Comparison of ENCODE assay signal across 16 cellular contexts in the genomic region with DNA sequence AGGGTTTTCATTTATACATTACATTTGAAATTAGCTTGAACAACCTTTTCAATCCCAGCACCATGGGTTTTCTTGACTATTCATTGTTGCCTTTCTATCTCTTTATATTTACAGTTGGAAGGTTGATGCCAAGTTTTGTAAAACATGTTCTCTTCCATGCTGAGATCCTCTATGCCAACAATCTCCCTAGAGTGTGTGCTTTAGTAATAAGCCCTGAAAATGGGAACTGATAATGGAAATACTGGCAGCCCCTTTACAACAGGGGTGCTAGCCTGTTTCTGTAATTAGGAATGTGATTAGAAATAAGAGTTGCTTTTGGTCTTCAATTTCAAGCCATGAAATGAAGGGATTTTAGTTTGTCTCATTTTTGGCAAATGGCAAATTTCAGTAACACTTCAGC.
DNase-seq lines count a peak whose midpoint lies in the region; ATAC-seq and FAIRE-seq lines count a peak whose summit lies in the region.
"Had no signal": no experiment of that assay in that cellular context is flagged by ENCODE, and none has a peak within 500 bp of the region (broad histone marks: within the 10 kb centered on the region; RNA-seq: fewer than 3 reads in every experiment).

No MANE protein-coding gene starts in this region.

- no peaks in the 10 kb centered on the region for H3K36me3 ChIP-seq in BLaER1 treated with 17β-estradiol and CSF1 and Interleukin-3, amounts not matched to agents 10 nM and 100 nM
- no peaks in the 10 kb centered on the region for H3K36me3 ChIP-seq in small intestine (ENCODE audit: control insufficient read depth in 2 of 2, insufficient read depth in 2 of 2, low read length in 2 of 2)
- H3K36me3 ChIP-seq: HAP-1 had no signal

- no peaks in the 10 kb centered on the region for H3K9me3 ChIP-seq in BLaER1 treated with 17β-estradiol and CSF1 and Interleukin-3, amounts not matched to agents 10 nM and 100 nM (replicated peaks in 1 of 11)
- H3K9me3 ChIP-seq in small intestine (ENCODE audit: control insufficient read depth, low read depth), result no peaks in the 10 kb centered on the region
- H3K9me3 ChIP-seq: HAP-1 had no signal

- H3K27ac ChIP-seq in BLaER1 treated with 17β-estradiol and CSF1 and Interleukin-3, amounts not matched to agents 10 nM and 100 nM, result no peak overlapping the region
- H3K27ac ChIP-seq in small intestine (ENCODE audit: low read depth in 1 of 2, low read length in 1 of 2), result no peak overlapping the region

- H3K9ac ChIP-seq in BLaER1 treated with 17β-estradiol and CSF1 and Interleukin-3, amounts not matched to agents 10 nM and 100 nM, result no peak overlapping the region

- no peaks in the 10 kb centered on the region for H3K27me3 ChIP-seq in BLaER1 treated with 17β-estradiol and CSF1 and Interleukin-3, amounts not matched to agents 10 nM and 100 nM
- H3K27me3 ChIP-seq in small intestine (ENCODE audit: control insufficient read depth in 2 of 2, insufficient read depth in 2 of 2, low read length in 2 of 2), result no peaks in the 10 kb centered on the region

- no peak overlapping the region for H3K4me3 ChIP-seq in BLaER1 treated with 17β-estradiol and CSF1 and Interleukin-3, amounts not matched to agents 10 nM and 100 nM
- no peak overlapping the region for H3K4me3 ChIP-seq in small intestine (ENCODE audit: low read depth in 1 of 2, low read length in 2 of 2)
- H3K4me3 ChIP-seq: HAP-1 had no signal

- no peak for FAIRE-seq in small intestine (lab: Jason Lieb, UNC)

- H3K4me1 ChIP-seq in BLaER1 treated with 17β-estradiol and CSF1 and Interleukin-3, amounts not matched to agents 10 nM and 100 nM, result peaks cover 8 to 22% (median 17%) of the 10 kb centered on the region in 10 experiments; a peak in 19 of 20 replicates
- no peaks in the 10 kb centered on the region for H3K4me1 ChIP-seq in small intestine (ENCODE audit: control insufficient read depth in 2 of 2, insufficient read depth in 1 of 2, low read depth in 1 of 2, low read length in 1 of 2)
- H3K4me1 ChIP-seq: HAP-1 had no signal

- ATAC-seq in HG02870 (IDR thresholded peaks at IDR 0.05; ENCODE audit: unreplicated experiment), result no peak
- ATAC-seq: T-helper 17 cell had no signal

- H3K4me2 ChIP-seq in BLaER1 treated with 17β-estradiol and CSF1 and Interleukin-3, amounts not matched to agents 10 nM and 100 nM, result peak overlapping the region in 10 of 11 experiments; percentile 0 to 58 (median 38); a peak in 14 of 22 replicates

- DNase-seq in NCI-H1092 (lab: John Stamatoyannopoulos, UW), result peak; percentile 86
- peak; percentile 40 to 68 for DNase-seq in NCI-H446 (lab: John Stamatoyannopoulos, UW)
- peak; percentile 26 for DNase-seq in cerebellar cortex (ENCODE audit: low spot score)
- no peak for DNase-seq in small intestine
- DNase-seq in C1 segment of cervical spinal cord (lab: John Stamatoyannopoulos, UW), result no peak
- DNase-seq in NCI-H2107 treated with DMSO at 0.1 percent for 48 hours (lab: John Stamatoyannopoulos, UW; ENCODE audit: unreplicated experiment), result no peak
- DNase-seq: CD4-positive, CD25-positive, alpha-beta regulatory T cell; DMS53; KBM-7; NCI-H187 treated with DMSO at 0.1 percent for 48 hours; NCI-H524 treated with DMSO at 0.1 percent for 48 hours; RPMI8226; T-helper 17 cell had no signal

- H4K20me1 ChIP-seq in BLaER1 treated with 17β-estradiol and CSF1 and Interleukin-3, amounts not matched to agents 10 nM and 100 nM, result no peaks in the 10 kb centered on the region

Comparison
In these comparisons a context has a peak if more than half of its experiments do, and no peak if none do; other contexts are left out.
1. DNase-seq: peak in NCI-H1092 (single experiment), NCI-H446 (2 of 2) and cerebellar cortex (single experiment); none in small intestine (single experiment), C1 segment of cervical spinal cord (0 of 14) and NCI-H2107 treated with DMSO at 0.1 percent for 48 hours (single experiment).